In the genomic region with DNA sequence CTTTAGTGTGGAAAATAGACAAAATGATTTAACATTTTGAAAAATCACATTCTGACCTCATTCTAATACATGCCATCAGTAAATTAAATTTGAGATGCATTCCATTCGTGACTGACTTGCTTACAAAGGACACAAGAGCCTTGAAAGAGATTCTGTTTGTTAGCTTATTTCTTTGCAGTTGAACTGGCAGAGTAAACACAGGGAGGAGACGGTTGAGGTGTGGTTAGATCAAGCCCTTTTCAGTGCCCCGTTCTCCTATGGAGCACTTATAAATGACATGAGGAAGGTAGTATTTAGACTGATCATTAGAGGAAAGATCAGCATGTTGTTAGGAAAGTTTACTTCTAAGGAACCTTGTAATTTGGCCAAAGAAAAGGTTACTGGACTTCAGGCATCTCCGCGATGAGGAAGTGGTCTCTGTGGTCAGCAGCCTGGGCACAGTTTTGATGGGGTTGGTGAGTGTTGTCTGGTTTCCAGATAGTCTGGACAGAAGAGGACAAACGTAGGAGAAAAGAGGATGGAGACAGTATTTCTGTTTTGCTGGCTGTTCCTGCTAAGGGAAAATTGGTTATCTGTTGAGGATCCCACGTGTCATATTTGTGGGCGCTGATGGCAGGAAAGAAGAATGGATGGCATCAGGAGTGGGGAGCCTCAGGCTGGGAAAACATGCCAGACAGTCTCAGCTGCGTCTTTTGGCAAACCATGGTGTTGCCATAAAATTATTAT, we compare ENCODE assay signal across 1 cellular context.
TF ChIP-seq lines count a peak whose summit lies in the region.

No MANE protein-coding gene starts in this region.

TF ChIP-seq in HepG2, 621 proteins besides CTCF, POLR2A, EP300 and RAD21 (continued from another document):
- TF ChIP-seq ZNF276 (CRISPR knock-in tag; IDR thresholded peaks at IDR 0.05; ENCODE audit: low read depth): no peak
- no peak for TF ChIP-seq HMG20B (CRISPR knock-in tag; conservative IDR thresholded peaks at IDR 0.05)
- TF ChIP-seq NFRKB (IDR thresholded peaks at IDR 0.05): no peak
- TF ChIP-seq ZNF761 (CRISPR knock-in tag; conservative IDR thresholded peaks at IDR 0.05): no peak
- TF ChIP-seq AKAP8 (CRISPR knock-in tag; IDR thresholded peaks at IDR 0.05): no peak
- TF ChIP-seq ETV6 (CRISPR knock-in tag; conservative IDR thresholded peaks at IDR 0.05): no peak
- TF ChIP-seq ZNF713 (CRISPR knock-in tag; IDR thresholded peaks at IDR 0.05): no peak
- TF ChIP-seq ZSCAN29 (CRISPR knock-in tag; conservative IDR thresholded peaks at IDR 0.05): no peak
- no peak for TF ChIP-seq ZNF549 (CRISPR knock-in tag; IDR thresholded peaks at IDR 0.05)
- TF ChIP-seq BCL6 (CRISPR knock-in tag; IDR thresholded peaks at IDR 0.05): no peak
- no peak for TF ChIP-seq SP4 (CRISPR knock-in tag; IDR thresholded peaks at IDR 0.05)
- TF ChIP-seq ZNF619 (CRISPR knock-in tag; IDR thresholded peaks at IDR 0.05): no peak
- TF ChIP-seq ZNF7 (CRISPR knock-in tag; IDR thresholded peaks at IDR 0.05): no peak
- TF ChIP-seq ZBTB8A (CRISPR knock-in tag; IDR thresholded peaks at IDR 0.05; ENCODE audit: borderline replicate concordance, low read depth): no peak
- no peak for TF ChIP-seq PRMT3 (CRISPR knock-in tag; IDR thresholded peaks at IDR 0.05; ENCODE audit: borderline replicate concordance, low read depth)
- TF ChIP-seq PAX8 (CRISPR knock-in tag; IDR thresholded peaks at IDR 0.05; ENCODE audit: borderline replicate concordance): no peak
- TF ChIP-seq, protein P1, sequence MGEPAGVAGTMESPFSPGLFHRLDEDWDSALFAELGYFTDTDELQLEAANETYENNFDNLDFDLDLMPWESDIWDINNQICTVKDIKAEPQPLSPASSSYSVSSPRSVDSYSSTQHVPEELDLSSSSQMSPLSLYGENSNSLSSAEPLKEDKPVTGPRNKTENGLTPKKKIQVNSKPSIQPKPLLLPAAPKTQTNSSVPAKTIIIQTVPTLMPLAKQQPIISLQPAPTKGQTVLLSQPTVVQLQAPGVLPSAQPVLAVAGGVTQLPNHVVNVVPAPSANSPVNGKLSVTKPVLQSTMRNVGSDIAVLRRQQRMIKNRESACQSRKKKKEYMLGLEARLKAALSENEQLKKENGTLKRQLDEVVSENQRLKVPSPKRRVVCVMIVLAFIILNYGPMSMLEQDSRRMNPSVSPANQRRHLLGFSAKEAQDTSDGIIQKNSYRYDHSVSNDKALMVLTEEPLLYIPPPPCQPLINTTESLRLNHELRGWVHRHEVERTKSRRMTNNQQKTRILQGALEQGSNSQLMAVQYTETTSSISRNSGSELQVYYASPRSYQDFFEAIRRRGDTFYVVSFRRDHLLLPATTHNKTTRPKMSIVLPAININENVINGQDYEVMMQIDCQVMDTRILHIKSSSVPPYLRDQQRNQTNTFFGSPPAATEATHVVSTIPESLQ (CRISPR knock-in tag; conservative IDR thresholded peaks at IDR 0.05): no peak
- TF ChIP-seq, protein P2, sequence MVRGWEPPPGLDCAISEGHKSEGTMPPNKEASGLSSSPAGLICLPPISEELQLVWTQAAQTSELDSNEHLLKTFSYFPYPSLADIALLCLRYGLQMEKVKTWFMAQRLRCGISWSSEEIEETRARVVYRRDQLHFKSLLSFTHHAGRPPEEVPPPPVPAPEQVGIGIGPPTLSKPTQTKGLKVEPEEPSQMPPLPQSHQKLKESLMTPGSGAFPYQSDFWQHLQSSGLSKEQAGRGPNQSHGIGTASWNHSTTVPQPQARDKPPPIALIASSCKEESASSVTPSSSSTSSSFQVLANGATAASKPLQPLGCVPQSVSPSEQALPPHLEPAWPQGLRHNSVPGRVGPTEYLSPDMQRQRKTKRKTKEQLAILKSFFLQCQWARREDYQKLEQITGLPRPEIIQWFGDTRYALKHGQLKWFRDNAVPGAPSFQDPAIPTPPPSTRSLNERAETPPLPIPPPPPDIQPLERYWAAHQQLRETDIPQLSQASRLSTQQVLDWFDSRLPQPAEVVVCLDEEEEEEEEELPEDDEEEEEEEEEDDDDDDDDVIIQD (CRISPR knock-in tag; IDR thresholded peaks at IDR 0.05; ENCODE audit: low read depth): no peak; the same call in 1 of the 2 replicates
- TF ChIP-seq SIX4 (CRISPR knock-in tag; IDR thresholded peaks at IDR 0.05): no peak
- TF ChIP-seq RARA (CRISPR knock-in tag; IDR thresholded peaks at IDR 0.05): peak; percentile 51
- TF ChIP-seq, protein P3, sequence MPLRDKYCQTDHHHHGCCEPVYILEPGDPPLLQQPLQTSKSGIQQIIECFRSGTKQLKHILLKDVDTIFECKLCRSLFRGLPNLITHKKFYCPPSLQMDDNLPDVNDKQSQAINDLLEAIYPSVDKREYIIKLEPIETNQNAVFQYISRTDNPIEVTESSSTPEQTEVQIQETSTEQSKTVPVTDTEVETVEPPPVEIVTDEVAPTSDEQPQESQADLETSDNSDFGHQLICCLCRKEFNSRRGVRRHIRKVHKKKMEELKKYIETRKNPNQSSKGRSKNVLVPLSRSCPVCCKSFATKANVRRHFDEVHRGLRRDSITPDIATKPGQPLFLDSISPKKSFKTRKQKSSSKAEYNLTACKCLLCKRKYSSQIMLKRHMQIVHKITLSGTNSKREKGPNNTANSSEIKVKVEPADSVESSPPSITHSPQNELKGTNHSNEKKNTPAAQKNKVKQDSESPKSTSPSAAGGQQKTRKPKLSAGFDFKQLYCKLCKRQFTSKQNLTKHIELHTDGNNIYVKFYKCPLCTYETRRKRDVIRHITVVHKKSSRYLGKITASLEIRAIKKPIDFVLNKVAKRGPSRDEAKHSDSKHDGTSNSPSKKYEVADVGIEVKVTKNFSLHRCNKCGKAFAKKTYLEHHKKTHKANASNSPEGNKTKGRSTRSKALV (CRISPR knock-in tag; IDR thresholded peaks at IDR 0.05): no peak
- peak; percentile 66 for TF ChIP-seq MED1 (CRISPR knock-in tag; IDR thresholded peaks at IDR 0.05)
- TF ChIP-seq ZNF264 (CRISPR knock-in tag; IDR thresholded peaks at IDR 0.05): no peak
- no peak for TF ChIP-seq ZSCAN22 (CRISPR knock-in tag; IDR thresholded peaks at IDR 0.05)
- TF ChIP-seq DNMT1 (CRISPR knock-in tag; IDR thresholded peaks at IDR 0.05): no peak
- no peak for TF ChIP-seq ZFP82 (CRISPR knock-in tag; IDR thresholded peaks at IDR 0.05; ENCODE audit: borderline replicate concordance)
- TF ChIP-seq SNRNP70 (IDR thresholded peaks at IDR 0.05; ENCODE audit: low read depth, low read length): no peak
- TF ChIP-seq SRF (IDR thresholded peaks at IDR 0.05; ENCODE audit: low read depth, low read length): no peak
- no peak for TF ChIP-seq SNAPC2 (CRISPR knock-in tag; IDR thresholded peaks at IDR 0.05)
- no peak for TF ChIP-seq ZNF326 (CRISPR knock-in tag; IDR thresholded peaks at IDR 0.05; ENCODE audit: borderline replicate concordance)
- TF ChIP-seq NCOA2 (CRISPR knock-in tag; IDR thresholded peaks at IDR 0.05): peak; percentile 50; the same call in 1 of the 2 replicates
- no peak for TF ChIP-seq MTA1 (CRISPR knock-in tag; IDR thresholded peaks at IDR 0.05; ENCODE audit: borderline replicate concordance)
- no peak for TF ChIP-seq PLRG1 (conservative IDR thresholded peaks at IDR 0.05)
- TF ChIP-seq BRD4 (CRISPR knock-in tag; IDR thresholded peaks at IDR 0.05): no peak
- TF ChIP-seq ZNF558 (CRISPR knock-in tag; IDR thresholded peaks at IDR 0.05; ENCODE audit: borderline replicate concordance): no peak
- no peak for TF ChIP-seq MEIS2 (CRISPR knock-in tag; IDR thresholded peaks at IDR 0.05)
- TF ChIP-seq NFIC (IDR thresholded peaks at IDR 0.05; ENCODE audit: low read length): no peak
- no peak for TF ChIP-seq GABPB1 (CRISPR knock-in tag; IDR thresholded peaks at IDR 0.05)
- TF ChIP-seq NFE2L1 (CRISPR knock-in tag; IDR thresholded peaks at IDR 0.05; ENCODE audit: borderline replicate concordance): no peak
- TF ChIP-seq HOXA9 (CRISPR knock-in tag; IDR thresholded peaks at IDR 0.05; ENCODE audit: borderline replicate concordance): no peak
- no peak for TF ChIP-seq ZSCAN5A (CRISPR knock-in tag; IDR thresholded peaks at IDR 0.05; ENCODE audit: borderline replicate concordance)
- TF ChIP-seq HMG20A (CRISPR knock-in tag; IDR thresholded peaks at IDR 0.05; ENCODE audit: borderline replicate concordance): peak; percentile 74; the same call in 1 of the 2 replicates
- no peak for TF ChIP-seq ZNF205 (CRISPR knock-in tag; IDR thresholded peaks at IDR 0.05)
- TF ChIP-seq ARID5B (CRISPR knock-in tag; IDR thresholded peaks at IDR 0.05): peak; percentile 70
- peak; percentile 48; the same call in 1 of the 2 replicates for TF ChIP-seq SOX5 (CRISPR knock-in tag; IDR thresholded peaks at IDR 0.05; ENCODE audit: borderline replicate concordance)
- TF ChIP-seq ZNF230 (CRISPR knock-in tag; IDR thresholded peaks at IDR 0.05): no peak
- TF ChIP-seq ATF1 (CRISPR knock-in tag; IDR thresholded peaks at IDR 0.05): no peak
- no peak for TF ChIP-seq TMF1 (CRISPR knock-in tag; IDR thresholded peaks at IDR 0.05; ENCODE audit: low read depth)
- no peak for TF ChIP-seq NRL (CRISPR knock-in tag; IDR thresholded peaks at IDR 0.05; ENCODE audit: borderline replicate concordance)
- no peak for TF ChIP-seq ZFP36L1 (CRISPR knock-in tag; IDR thresholded peaks at IDR 0.05)
